18 cellular contexts compared by ENCODE assay signal in the genomic region with DNA sequence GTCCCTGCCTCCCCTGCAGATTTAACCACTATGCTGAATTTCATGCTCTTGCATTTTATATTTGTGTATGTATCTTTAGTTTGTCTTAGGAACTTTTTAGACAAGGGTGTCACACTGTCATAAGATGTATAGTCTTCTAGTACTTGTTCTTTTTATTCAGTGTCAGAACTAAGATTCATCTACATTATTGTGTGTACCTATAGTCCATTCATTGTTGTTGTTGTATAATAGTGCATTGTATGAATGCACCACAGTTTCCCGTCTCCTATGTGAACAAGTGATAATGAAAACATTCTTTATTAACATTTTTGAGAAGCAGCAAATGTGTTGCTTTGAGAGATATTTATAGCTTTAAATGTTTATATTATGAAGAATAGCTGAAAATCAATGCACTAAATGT. TPM values are rescaled to one million over a fixed set of nuclear protein-coding genes. Genes with fewer than 3 reads are reported as not detected.
A peak's percentile ranks its signal among the peaks of the same experiment; 100 is the strongest.
DNase-seq lines count a peak whose midpoint lies in the region; ATAC-seq, FAIRE-seq and TF ChIP-seq lines count a peak whose summit lies in the region.
"Had no signal": no experiment of that assay in that cellular context is flagged by ENCODE, and none has a peak within 500 bp of the region (broad histone marks: within the 10 kb centered on the region; RNA-seq: fewer than 3 reads in every experiment).

No MANE protein-coding gene starts in this region.

- intact Hi-C loops in activated naive CD4-positive, alpha-beta T cell treated with anti-CD3 and anti-CD28 coated beads for 36 hours (cut with micrococcal nuclease): loop anchor here (5.0 kb wide), 1 partner anchor 838 kb away; a partner anchor contains a TSS
- intact Hi-C loops in lower lobe of right lung (cut with DNase I): no loop called here

- FAIRE-seq in H54 (lab: Jason Lieb, UNC): no peak

- H3K4me3 Mint-ChIP-seq in activated naive CD4-positive, alpha-beta T cell treated with anti-CD3 and anti-CD28 coated beads for 36 hours: peak overlapping the region; percentile 64
- H3K4me3 Mint-ChIP-seq in activated naive CD4-positive, alpha-beta T cell treated with anti-CD3 and anti-CD28 coated beads, Interleukin-2, amount 10 ng/mL, durations not matched to agents 7 days and 5 days: no peak overlapping the region
- H3K4me3 Mint-ChIP-seq in T-helper 17 cell (peak overlapping the region; percentile 28), nephron progenitor cell (no peak overlapping the region)
- peak overlapping the region; percentile 53 for H3K4me3 Mint-ChIP-seq in activated T-helper 17 cell treated with anti-CD3 and anti-CD28 coated beads, Interleukin-2, amount 50 U/mL, for 72 hours

- H3K4me1 ChIP-seq in lower lobe of right lung: no peaks in the 10 kb centered on the region

- H3K27ac Mint-ChIP-seq in activated naive CD4-positive, alpha-beta T cell treated with anti-CD3 and anti-CD28 coated beads for 36 hours: peak overlapping the region; percentile 90
- H3K27ac Mint-ChIP-seq in activated naive CD4-positive, alpha-beta T cell treated with anti-CD3 and anti-CD28 coated beads, Interleukin-2, amount 10 ng/mL, durations not matched to agents 7 days and 5 days: no peak overlapping the region
- H3K27ac Mint-ChIP-seq in T-helper 17 cell (peak overlapping the region; percentile 92), nephron progenitor cell (peak overlapping the region; percentile 34)
- peak overlapping the region; percentile 89 for H3K27ac Mint-ChIP-seq in activated T-helper 17 cell treated with anti-CD3 and anti-CD28 coated beads, Interleukin-2, amount 50 U/mL, for 72 hours

- TF ChIP-seq CTCF in nephron progenitor cell (IDR thresholded peaks at IDR 0.05): no peak
- no peak for TF ChIP-seq CTCF in lower lobe of right lung (IDR thresholded peaks at IDR 0.05)

- no peak overlapping the region for H3K4me3 ChIP-seq in lower lobe of right lung

- CTCF ChIA-PET in activated naive CD4-positive, alpha-beta T cell treated with anti-CD3 and anti-CD28 coated beads for 36 hours (lab: Charles Lee): interaction anchor here (1.1 to 3.3 kb wide), 4 partner anchors 10 to 194 kb away, joined by 6 to 23 read pairs (median 8); no protein-coding TSS in a partner anchor
- CTCF ChIA-PET in activated naive CD4-positive, alpha-beta T cell treated with anti-CD3 and anti-CD28 coated beads, Interleukin-2, amount 10 ng/mL, durations not matched to agents 7 days and 5 days (lab: Charles Lee): interaction anchor here (1.0 to 1.9 kb wide), 3 partner anchors 8 to 194 kb away, joined by 3 to 5 read pairs (median 3); no protein-coding TSS in a partner anchor

- H3K27me3 Mint-ChIP-seq in activated naive CD4-positive, alpha-beta T cell treated with anti-CD3 and anti-CD28 coated beads for 36 hours (ENCODE audit: low read depth): no peaks in the 10 kb centered on the region
- no peaks in the 10 kb centered on the region for H3K27me3 Mint-ChIP-seq in activated naive CD4-positive, alpha-beta T cell treated with anti-CD3 and anti-CD28 coated beads, Interleukin-2, amount 10 ng/mL, durations not matched to agents 7 days and 5 days
- H3K27me3 Mint-ChIP-seq in T-helper 17 cell (no peaks in the 10 kb centered on the region), nephron progenitor cell (ENCODE audit: low read depth, poor library complexity) (no peaks in the 10 kb centered on the region)
- H3K27me3 Mint-ChIP-seq in activated T-helper 17 cell treated with anti-CD3 and anti-CD28 coated beads, Interleukin-2, amount 50 U/mL, for 72 hours: no peaks in the 10 kb centered on the region

- peaks cover 67% of the 10 kb centered on the region for H3K36me3 ChIP-seq in lower lobe of right lung

- peaks cover 71% of the 10 kb centered on the region for H3K4me1 Mint-ChIP-seq in activated naive CD4-positive, alpha-beta T cell treated with anti-CD3 and anti-CD28 coated beads for 36 hours (ENCODE audit: low read depth)
- peaks cover 55% of the 10 kb centered on the region for H3K4me1 Mint-ChIP-seq in activated naive CD4-positive, alpha-beta T cell treated with anti-CD3 and anti-CD28 coated beads, Interleukin-2, amount 10 ng/mL, durations not matched to agents 7 days and 5 days
- H3K4me1 Mint-ChIP-seq in T-helper 17 cell (peaks cover 33% of the 10 kb centered on the region), nephron progenitor cell (no peaks in the 10 kb centered on the region)
- peaks cover 44% of the 10 kb centered on the region for H3K4me1 Mint-ChIP-seq in activated T-helper 17 cell treated with anti-CD3 and anti-CD28 coated beads, Interleukin-2, amount 50 U/mL, for 72 hours

- ATAC-seq in T-helper 17 cell (no peak), lower lobe of right lung (no peak), GM18861 (IDR thresholded peaks at IDR 0.05; ENCODE audit: unreplicated experiment) (no peak)
- ATAC-seq in activated T-helper 17 cell treated with anti-CD3 and anti-CD28 coated beads, Interleukin-2, amount 50 U/mL, for 72 hours (replicated peaks): no peak

- no peak for TF ChIP-seq POLR2A in H54 (IDR thresholded peaks at IDR 0.05; ENCODE audit: low read depth, low read length)

- no peak for DNase-seq in activated naive CD4-positive, alpha-beta T cell treated with anti-CD3 and anti-CD28 coated beads for 36 hours
- DNase-seq in activated naive CD4-positive, alpha-beta T cell treated with anti-CD3 and anti-CD28 coated beads, Interleukin-2, amount 10 ng/mL, durations not matched to agents 7 days and 5 days: no peak
- DNase-seq in T-helper 17 cell: no peak
- no peak for DNase-seq in nephron progenitor cell
- DNase-seq in H54 (ENCODE audit: insufficient read length, low spot score): no peak
- DNase-seq in lower lobe of right lung: no peak
- DNase-seq: DMS153, EL, H7, KG1, NCI-H1092, NCI-H1694, NCI-H2107, NCI-H345, NCI-H526 treated with DMSO at 0.1 percent for 48 hours had no signal

- no peak overlapping the region for H3K27ac ChIP-seq in lower lobe of right lung
- H3K27ac ChIP-seq: RWPE1 had no signal

- H3K27me3 ChIP-seq in lower lobe of right lung (ENCODE audit: low read depth): no peaks in the 10 kb centered on the region

- H3K36me3 Mint-ChIP-seq in activated naive CD4-positive, alpha-beta T cell treated with anti-CD3 and anti-CD28 coated beads for 36 hours (ENCODE audit: low read depth): peaks cover 69% of the 10 kb centered on the region
- peaks cover 62% of the 10 kb centered on the region for H3K36me3 Mint-ChIP-seq in activated naive CD4-positive, alpha-beta T cell treated with anti-CD3 and anti-CD28 coated beads, Interleukin-2, amount 10 ng/mL, durations not matched to agents 7 days and 5 days
- peaks cover 13% of the 10 kb centered on the region for H3K36me3 Mint-ChIP-seq in T-helper 17 cell (ENCODE audit: low read depth)
- peaks cover 99% of the 10 kb centered on the region for H3K36me3 Mint-ChIP-seq in activated T-helper 17 cell treated with anti-CD3 and anti-CD28 coated beads, Interleukin-2, amount 50 U/mL, for 72 hours (ENCODE audit: low read depth)
- H3K36me3 Mint-ChIP-seq in nephron progenitor cell (ENCODE audit: low read depth): peaks cover 72% of the 10 kb centered on the region

- H3K9me3 ChIP-seq in T-helper 17 cell (ENCODE audit: control insufficient read depth, low read length, poor library complexity, severe bottlenecking) (peaks cover under 1% of the 10 kb centered on the region), lower lobe of right lung (no peaks in the 10 kb centered on the region)

- H3K9me3 Mint-ChIP-seq in activated naive CD4-positive, alpha-beta T cell treated with anti-CD3 and anti-CD28 coated beads for 36 hours: peaks cover 3% of the 10 kb centered on the region
- peaks cover 4% of the 10 kb centered on the region for H3K9me3 Mint-ChIP-seq in activated naive CD4-positive, alpha-beta T cell treated with anti-CD3 and anti-CD28 coated beads, Interleukin-2, amount 10 ng/mL, durations not matched to agents 7 days and 5 days
- peaks cover 4% of the 10 kb centered on the region for H3K9me3 Mint-ChIP-seq in activated T-helper 17 cell treated with anti-CD3 and anti-CD28 coated beads, Interleukin-2, amount 50 U/mL, for 72 hours
- no peaks in the 10 kb centered on the region for H3K9me3 Mint-ChIP-seq in nephron progenitor cell

RNA-seq across cellular contexts. Expression of a gene that starts 45.9 kb away (rescaled TPM):
- total RNA-seq in activated naive CD4-positive, alpha-beta T cell treated with anti-CD3 and anti-CD28 coated beads for 36 hours: 100 to 1,000 TPM; 350 to 358 TPM
- total RNA-seq in T-helper 17 cell (10 to 100 TPM; 59.4 to 88.3 TPM), lower lobe of right lung (15.7 TPM)
- total RNA-seq in activated T-helper 17 cell treated with anti-CD3 and anti-CD28 coated beads, Interleukin-2, amount 50 U/mL, for 72 hours: 100 to 1,000 TPM; 225 to 256 TPM

Comparison
In these comparisons a context has a peak if more than half of its experiments do, and no peak if none do; other contexts are left out.
1. H3K4me3 Mint-ChIP-seq: peak in activated naive CD4-positive, alpha-beta T cell treated with anti-CD3 and anti-CD28 coated beads for 36 hours (single experiment), T-helper 17 cell (single experiment) and activated T-helper 17 cell treated with anti-CD3 and anti-CD28 coated beads, Interleukin-2, amount 50 U/mL, for 72 hours (single experiment); none in activated naive CD4-positive, alpha-beta T cell treated with anti-CD3 and anti-CD28 coated beads, Interleukin-2, amount 10 ng/mL, durations not matched to agents 7 days and 5 days (single experiment) and nephron progenitor cell (single experiment).